1 cellular context compared by ENCODE assay signal in the genomic region with DNA sequence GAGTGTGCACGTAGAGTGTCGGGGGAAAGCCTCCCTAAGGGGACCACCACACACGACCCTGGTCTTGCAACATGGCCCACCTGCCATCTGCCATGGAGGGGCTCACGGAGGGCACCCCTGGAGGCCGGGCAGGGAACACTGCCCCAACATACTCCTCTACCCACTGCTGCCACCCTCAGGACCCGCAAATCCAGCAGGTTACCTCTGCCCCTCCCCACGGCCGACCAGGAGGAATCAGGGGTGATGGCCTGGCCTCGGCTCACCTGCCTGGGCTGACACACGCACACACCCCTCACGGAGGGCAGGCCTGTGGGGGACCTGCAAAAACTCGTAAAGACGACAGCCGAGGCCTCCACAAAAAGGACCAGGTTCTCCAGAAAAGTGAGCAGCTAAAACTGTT.
TF ChIP-seq lines count a peak whose summit lies in the region.

No MANE protein-coding gene starts in this region.

TF ChIP-seq in HCT116, 20 proteins besides CTCF, POLR2A, EP300 and RAD21:
- TF ChIP-seq, protein P1, sequence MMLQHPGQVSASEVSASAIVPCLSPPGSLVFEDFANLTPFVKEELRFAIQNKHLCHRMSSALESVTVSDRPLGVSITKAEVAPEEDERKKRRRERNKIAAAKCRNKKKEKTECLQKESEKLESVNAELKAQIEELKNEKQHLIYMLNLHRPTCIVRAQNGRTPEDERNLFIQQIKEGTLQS (IDR thresholded peaks at IDR 0.05) = no peak
- TF ChIP-seq EZH2phosphoT487 (IDR thresholded peaks at IDR 0.05; ENCODE audit: borderline replicate concordance) (no peak), SRF (IDR thresholded peaks at IDR 0.05; ENCODE audit: low read depth) (no peak), CBX3 (IDR thresholded peaks at IDR 0.05; ENCODE audit: low read depth) (no peak), POLR2AphosphoS5 (IDR thresholded peaks at IDR 0.05; ENCODE audit: low read depth, low read length) (no peak), TCF7L2 (IDR thresholded peaks at IDR 0.05; ENCODE audit: borderline replicate concordance, extremely low read depth, insufficient read depth, insufficient read length) (no peak), JUND (IDR thresholded peaks at IDR 0.05) (no peak), ZNF274 (IDR thresholded peaks at IDR 0.05; ENCODE audit: low read depth, low read length) (no peak), EZH2 (IDR thresholded peaks at IDR 0.05) (no peak), ZFX (IDR thresholded peaks at IDR 0.05) (no peak), FOSL1 (IDR thresholded peaks at IDR 0.05; ENCODE audit: low read depth) (no peak), ELF1 (IDR thresholded peaks at IDR 0.05; ENCODE audit: borderline replicate concordance, low read depth) (no peak), CEBPB (IDR thresholded peaks at IDR 0.05; ENCODE audit: low read depth) (no peak)
- TF ChIP-seq, protein P2, sequence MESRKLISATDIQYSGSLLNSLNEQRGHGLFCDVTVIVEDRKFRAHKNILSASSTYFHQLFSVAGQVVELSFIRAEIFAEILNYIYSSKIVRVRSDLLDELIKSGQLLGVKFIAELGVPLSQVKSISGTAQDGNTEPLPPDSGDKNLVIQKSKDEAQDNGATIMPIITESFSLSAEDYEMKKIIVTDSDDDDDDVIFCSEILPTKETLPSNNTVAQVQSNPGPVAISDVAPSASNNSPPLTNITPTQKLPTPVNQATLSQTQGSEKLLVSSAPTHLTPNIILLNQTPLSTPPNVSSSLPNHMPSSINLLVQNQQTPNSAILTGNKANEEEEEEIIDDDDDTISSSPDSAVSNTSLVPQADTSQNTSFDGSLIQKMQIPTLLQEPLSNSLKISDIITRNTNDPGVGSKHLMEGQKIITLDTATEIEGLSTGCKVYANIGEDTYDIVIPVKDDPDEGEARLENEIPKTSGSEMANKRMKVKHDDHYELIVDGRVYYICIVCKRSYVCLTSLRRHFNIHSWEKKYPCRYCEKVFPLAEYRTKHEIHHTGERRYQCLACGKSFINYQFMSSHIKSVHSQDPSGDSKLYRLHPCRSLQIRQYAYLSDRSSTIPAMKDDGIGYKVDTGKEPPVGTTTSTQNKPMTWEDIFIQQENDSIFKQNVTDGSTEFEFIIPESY (IDR thresholded peaks at IDR 0.05; ENCODE audit: extremely low read depth, insufficient replicate concordance, low read length) = no peak
